In genomic region chr12:113758165-113758924, GRCh38 we compare ENCODE assay signal across 1 cellular context.
TF ChIP-seq lines count a peak whose summit lies in the region.

No MANE protein-coding gene starts in this region.

TF ChIP-seq in K562, 482 proteins besides CTCF, POLR2A, EP300 and RAD21 (continued from another document and continues in another):
- TF ChIP-seq, protein P1, sequence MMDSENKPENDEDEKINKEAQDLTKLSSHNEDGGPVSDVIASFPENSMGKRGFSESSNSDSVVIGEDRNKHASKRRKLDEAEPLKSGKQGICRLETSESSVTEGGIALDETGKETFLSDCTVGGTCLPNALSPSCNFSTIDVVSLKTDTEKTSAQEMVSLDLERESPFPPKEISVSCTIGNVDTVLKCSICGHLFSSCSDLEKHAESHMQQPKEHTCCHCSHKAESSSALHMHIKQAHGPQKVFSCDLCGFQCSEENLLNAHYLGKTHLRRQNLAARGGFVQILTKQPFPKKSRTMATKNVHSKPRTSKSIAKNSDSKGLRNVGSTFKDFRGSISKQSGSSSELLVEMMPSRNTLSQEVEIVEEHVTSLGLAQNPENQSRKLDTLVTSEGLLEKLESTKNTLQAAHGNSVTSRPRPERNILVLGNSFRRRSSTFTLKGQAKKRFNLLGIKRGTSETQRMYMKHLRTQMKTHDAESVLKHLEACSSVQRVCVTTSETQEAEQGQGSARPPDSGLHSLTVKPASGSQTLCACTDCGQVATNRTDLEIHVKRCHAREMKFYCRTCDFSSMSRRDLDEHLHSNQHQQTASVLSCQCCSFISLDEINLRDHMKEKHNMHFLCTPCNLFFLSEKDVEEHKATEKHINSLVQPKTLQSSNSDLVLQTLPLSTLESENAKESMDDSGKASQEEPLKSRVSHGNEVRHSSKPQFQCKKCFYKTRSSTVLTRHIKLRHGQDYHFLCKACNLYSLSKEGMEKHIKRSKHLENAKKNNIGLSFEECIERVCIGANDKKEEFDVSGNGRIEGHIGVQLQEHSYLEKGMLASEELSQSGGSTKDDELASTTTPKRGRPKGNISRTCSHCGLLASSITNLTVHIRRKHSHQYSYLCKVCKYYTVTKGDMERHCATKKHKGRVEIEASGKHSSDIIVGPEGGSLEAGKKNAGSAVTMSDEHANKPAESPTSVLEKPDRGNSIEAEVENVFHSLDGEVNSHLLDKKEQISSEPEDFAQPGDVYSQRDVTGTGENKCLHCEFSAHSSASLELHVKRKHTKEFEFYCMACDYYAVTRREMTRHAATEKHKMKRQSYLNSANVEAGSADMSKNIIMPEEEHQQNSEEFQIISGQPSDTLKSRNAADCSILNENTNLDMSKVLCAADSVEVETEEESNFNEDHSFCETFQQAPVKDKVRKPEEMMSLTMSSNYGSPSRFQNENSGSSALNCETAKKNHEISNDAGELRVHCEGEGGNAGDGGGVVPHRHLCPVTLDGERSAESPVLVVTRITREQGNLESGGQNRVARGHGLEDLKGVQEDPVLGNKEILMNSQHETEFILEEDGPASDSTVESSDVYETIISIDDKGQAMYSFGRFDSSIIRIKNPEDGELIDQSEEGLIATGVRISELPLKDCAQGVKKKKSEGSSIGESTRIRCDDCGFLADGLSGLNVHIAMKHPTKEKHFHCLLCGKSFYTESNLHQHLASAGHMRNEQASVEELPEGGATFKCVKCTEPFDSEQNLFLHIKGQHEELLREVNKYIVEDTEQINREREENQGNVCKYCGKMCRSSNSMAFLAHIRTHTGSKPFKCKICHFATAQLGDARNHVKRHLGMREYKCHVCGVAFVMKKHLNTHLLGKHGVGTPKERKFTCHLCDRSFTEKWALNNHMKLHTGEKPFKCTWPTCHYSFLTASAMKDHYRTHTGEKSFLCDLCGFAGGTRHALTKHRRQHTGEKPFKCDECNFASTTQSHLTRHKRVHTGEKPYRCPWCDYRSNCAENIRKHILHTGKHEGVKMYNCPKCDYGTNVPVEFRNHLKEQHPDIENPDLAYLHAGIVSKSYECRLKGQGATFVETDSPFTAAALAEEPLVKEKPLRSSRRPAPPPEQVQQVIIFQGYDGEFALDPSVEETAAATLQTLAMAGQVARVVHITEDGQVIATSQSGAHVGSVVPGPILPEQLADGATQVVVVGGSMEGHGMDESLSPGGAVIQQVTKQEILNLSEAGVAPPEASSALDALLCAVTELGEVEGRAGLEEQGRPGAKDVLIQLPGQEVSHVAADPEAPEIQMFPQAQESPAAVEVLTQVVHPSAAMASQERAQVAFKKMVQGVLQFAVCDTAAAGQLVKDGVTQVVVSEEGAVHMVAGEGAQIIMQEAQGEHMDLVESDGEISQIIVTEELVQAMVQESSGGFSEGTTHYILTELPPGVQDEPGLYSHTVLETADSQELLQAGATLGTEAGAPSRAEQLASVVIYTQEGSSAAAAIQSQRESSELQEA (IDR thresholded peaks at IDR 0.05; ENCODE audit: low read depth) = no peak
- no peak for TF ChIP-seq GABPB2 (CRISPR knock-in tag; conservative IDR thresholded peaks at IDR 0.05)
- TF ChIP-seq ZNF146 (CRISPR knock-in tag; IDR thresholded peaks at IDR 0.05; ENCODE audit: unreplicated experiment) = no peak
- peak; percentile 46 for TF ChIP-seq VEZF1 (CRISPR knock-in tag; IDR thresholded peaks at IDR 0.05)
- no peak for TF ChIP-seq ZNF655 (CRISPR knock-in tag; IDR thresholded peaks at IDR 0.05)
- TF ChIP-seq ZNF766 (CRISPR knock-in tag; conservative IDR thresholded peaks at IDR 0.05) = no peak
- no peak for TF ChIP-seq SUPT5H (IDR thresholded peaks at IDR 0.05)
- TF ChIP-seq REST (CRISPR knock-in tag; IDR thresholded peaks at IDR 0.05; ENCODE audit: low read depth) = no peak
- no peak for TF ChIP-seq NFATC3 (IDR thresholded peaks at IDR 0.05)
- TF ChIP-seq CBX8 (IDR thresholded peaks at IDR 0.05; ENCODE audit: borderline replicate concordance, extremely low read depth, low read depth, low read length, poor library complexity, severe bottlenecking) = no peak
- TF ChIP-seq FOXK2 (conservative IDR thresholded peaks at IDR 0.05 in 1 of 2, IDR thresholded peaks at IDR 0.05 in 1 of 2; ENCODE audit: low read depth in 2 of 2) = no peak
- TF ChIP-seq MYC (IDR thresholded peaks at IDR 0.05; ENCODE audit: low read depth, low read length) = 0 out of 2 replicates have a peak, but pooled peaks have one; percentile 34
- TF ChIP-seq MYC (CRISPR knock-in tag; IDR thresholded peaks at IDR 0.05; ENCODE audit: borderline replicate concordance, low read depth) = no peak
- TF ChIP-seq, protein P2, sequence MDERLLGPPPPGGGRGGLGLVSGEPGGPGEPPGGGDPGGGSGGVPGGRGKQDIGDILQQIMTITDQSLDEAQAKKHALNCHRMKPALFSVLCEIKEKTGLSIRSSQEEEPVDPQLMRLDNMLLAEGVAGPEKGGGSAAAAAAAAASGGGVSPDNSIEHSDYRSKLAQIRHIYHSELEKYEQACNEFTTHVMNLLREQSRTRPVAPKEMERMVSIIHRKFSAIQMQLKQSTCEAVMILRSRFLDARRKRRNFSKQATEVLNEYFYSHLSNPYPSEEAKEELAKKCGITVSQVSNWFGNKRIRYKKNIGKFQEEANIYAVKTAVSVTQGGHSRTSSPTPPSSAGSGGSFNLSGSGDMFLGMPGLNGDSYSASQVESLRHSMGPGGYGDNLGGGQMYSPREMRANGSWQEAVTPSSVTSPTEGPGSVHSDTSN (CRISPR knock-in tag; IDR thresholded peaks at IDR 0.05; ENCODE audit: low read depth) = no peak
- TF ChIP-seq, protein P2 (tag; conservative IDR thresholded peaks at IDR 0.05; ENCODE audit: low read depth) = no peak
- no peak for TF ChIP-seq POLR3A (IDR thresholded peaks at IDR 0.05; ENCODE audit: borderline replicate concordance, extremely low read depth, insufficient read depth, insufficient read length)
- no peak for TF ChIP-seq EWSR1 (IDR thresholded peaks at IDR 0.05; ENCODE audit: borderline replicate concordance, low read depth, partially characterized antibody)
- TF ChIP-seq, protein P3, sequence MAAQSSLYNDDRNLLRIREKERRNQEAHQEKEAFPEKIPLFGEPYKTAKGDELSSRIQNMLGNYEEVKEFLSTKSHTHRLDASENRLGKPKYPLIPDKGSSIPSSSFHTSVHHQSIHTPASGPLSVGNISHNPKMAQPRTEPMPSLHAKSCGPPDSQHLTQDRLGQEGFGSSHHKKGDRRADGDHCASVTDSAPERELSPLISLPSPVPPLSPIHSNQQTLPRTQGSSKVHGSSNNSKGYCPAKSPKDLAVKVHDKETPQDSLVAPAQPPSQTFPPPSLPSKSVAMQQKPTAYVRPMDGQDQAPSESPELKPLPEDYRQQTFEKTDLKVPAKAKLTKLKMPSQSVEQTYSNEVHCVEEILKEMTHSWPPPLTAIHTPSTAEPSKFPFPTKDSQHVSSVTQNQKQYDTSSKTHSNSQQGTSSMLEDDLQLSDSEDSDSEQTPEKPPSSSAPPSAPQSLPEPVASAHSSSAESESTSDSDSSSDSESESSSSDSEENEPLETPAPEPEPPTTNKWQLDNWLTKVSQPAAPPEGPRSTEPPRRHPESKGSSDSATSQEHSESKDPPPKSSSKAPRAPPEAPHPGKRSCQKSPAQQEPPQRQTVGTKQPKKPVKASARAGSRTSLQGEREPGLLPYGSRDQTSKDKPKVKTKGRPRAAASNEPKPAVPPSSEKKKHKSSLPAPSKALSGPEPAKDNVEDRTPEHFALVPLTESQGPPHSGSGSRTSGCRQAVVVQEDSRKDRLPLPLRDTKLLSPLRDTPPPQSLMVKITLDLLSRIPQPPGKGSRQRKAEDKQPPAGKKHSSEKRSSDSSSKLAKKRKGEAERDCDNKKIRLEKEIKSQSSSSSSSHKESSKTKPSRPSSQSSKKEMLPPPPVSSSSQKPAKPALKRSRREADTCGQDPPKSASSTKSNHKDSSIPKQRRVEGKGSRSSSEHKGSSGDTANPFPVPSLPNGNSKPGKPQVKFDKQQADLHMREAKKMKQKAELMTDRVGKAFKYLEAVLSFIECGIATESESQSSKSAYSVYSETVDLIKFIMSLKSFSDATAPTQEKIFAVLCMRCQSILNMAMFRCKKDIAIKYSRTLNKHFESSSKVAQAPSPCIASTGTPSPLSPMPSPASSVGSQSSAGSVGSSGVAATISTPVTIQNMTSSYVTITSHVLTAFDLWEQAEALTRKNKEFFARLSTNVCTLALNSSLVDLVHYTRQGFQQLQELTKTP (IDR thresholded peaks at IDR 0.05; ENCODE audit: low read depth in 1 of 2, partially characterized antibody in 2 of 2) = no peak
- TF ChIP-seq, protein P4, sequence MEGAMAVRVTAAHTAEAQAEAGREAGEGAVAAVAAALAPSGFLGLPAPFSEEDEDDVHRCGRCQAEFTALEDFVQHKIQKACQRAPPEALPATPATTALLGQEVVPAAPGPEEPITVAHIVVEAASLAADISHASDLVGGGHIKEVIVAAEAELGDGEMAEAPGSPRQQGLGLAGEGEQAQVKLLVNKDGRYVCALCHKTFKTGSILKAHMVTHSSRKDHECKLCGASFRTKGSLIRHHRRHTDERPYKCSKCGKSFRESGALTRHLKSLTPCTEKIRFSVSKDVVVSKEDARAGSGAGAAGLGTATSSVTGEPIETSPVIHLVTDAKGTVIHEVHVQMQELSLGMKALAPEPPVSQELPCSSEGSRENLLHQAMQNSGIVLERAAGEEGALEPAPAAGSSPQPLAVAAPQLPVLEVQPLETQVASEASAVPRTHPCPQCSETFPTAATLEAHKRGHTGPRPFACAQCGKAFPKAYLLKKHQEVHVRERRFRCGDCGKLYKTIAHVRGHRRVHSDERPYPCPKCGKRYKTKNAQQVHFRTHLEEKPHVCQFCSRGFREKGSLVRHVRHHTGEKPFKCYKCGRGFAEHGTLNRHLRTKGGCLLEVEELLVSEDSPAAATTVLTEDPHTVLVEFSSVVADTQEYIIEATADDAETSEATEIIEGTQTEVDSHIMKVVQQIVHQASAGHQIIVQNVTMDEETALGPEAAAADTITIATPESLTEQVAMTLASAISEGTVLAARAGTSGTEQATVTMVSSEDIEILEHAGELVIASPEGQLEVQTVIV (CRISPR knock-in tag; IDR thresholded peaks at IDR 0.05; ENCODE audit: borderline replicate concordance) = no peak
- no peak for TF ChIP-seq ZNF280B (CRISPR knock-in tag; IDR thresholded peaks at IDR 0.05)
- TF ChIP-seq TOE1 (IDR thresholded peaks at IDR 0.05; ENCODE audit: borderline replicate concordance) = no peak
- TF ChIP-seq TOE1 (CRISPR knock-in tag; IDR thresholded peaks at IDR 0.05; ENCODE audit: borderline replicate concordance, low read depth) = no peak
